ENCODE assay signal across 16 cellular contexts in the genomic region with DNA sequence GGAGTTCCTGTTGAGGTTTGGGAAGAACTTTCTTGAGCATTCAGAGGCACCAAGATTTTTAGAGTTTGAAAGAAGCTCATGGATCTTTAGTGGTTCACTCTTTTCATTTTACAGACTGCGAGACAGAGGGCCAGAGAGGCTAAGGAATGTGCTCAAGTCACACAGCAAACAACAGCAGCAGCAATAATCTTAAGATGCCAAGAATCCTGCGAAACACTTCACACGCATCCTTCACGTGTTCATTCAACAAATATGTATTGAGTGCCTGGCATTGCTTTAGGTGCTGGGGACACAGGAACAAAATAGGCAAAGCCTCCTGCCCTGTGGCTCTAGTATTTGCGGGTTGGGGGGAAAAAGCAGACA. TPM values are rescaled to one million over a fixed set of nuclear protein-coding genes. Genes with fewer than 3 reads are reported as not detected.
DNase-seq lines count a peak whose midpoint lies in the region; ATAC-seq and TF ChIP-seq lines count a peak whose summit lies in the region.
"Had no signal": no experiment of that assay in that cellular context is flagged by ENCODE, and none has a peak within 500 bp of the region (broad histone marks: within the 10 kb centered on the region; RNA-seq: fewer than 3 reads in every experiment).

No MANE protein-coding gene starts in this region.

- H3K4me3 ChIP-seq in CD4-positive, CD25-positive, alpha-beta regulatory T cell (ENCODE audit: low read depth, low read length) = no peak overlapping the region
- H3K4me3 ChIP-seq in DND-41 (ENCODE audit: low read depth in 1 of 2, low read length in 2 of 2) (peak overlapping the region in 1 of 2 experiments; percentile 32; a peak in 2 of 4 replicates), colonic mucosa (no peak overlapping the region)
- H3K4me3 ChIP-seq in naive thymus-derived CD4-positive, alpha-beta T cell (ENCODE audit: low read length) = no peak overlapping the region
- H3K4me3 ChIP-seq: coronary artery, sigmoid colon had no signal

- H3K27ac ChIP-seq in CD4-positive, CD25-positive, alpha-beta regulatory T cell (ENCODE audit: insufficient read depth, low read length, poor library complexity, severe bottlenecking) = peak overlapping the region; percentile 15
- H3K27ac ChIP-seq in DND-41 (ENCODE audit: low read length) = peak overlapping the region; percentile 99
- no peak overlapping the region for H3K27ac ChIP-seq in naive thymus-derived CD4-positive, alpha-beta T cell (ENCODE audit: low read depth, low read length)
- H3K27ac ChIP-seq in colonic mucosa = no peak overlapping the region
- H3K27ac ChIP-seq: coronary artery, sigmoid colon had no signal

- H3K4me3 Mint-ChIP-seq in CD4-positive, CD25-positive, alpha-beta regulatory T cell = peak overlapping the region in 3 of 4 donors; percentile 14 to 76 (median 64)
- H3K4me3 Mint-ChIP-seq in activated T-helper 1 cell treated with anti-CD3 and anti-CD28 coated beads, Interleukin-12 subunit alpha, Interleukin-12 subunit beta, Interleukin-2, Interleukin-4 antibody, amounts not matched to agents 30 ng/mL and 10 ng/mL and 1 ng/mL, durations not matched to agents 14 hours and 24 hours and 36 hours = peak overlapping the region; percentile 5
- H3K4me3 Mint-ChIP-seq in naive thymus-derived CD4-positive, alpha-beta T cell = peak overlapping the region in 9 of 10 donors; percentile 48 to 73 (median 66)

- H3K36me3 ChIP-seq in CD4-positive, CD25-positive, alpha-beta regulatory T cell (ENCODE audit: control insufficient read depth, insufficient read depth, low read length) = no peaks in the 10 kb centered on the region
- no peaks in the 10 kb centered on the region for H3K36me3 ChIP-seq in DND-41 (ENCODE audit: insufficient read depth, low read length)
- H3K36me3 ChIP-seq in naive thymus-derived CD4-positive, alpha-beta T cell (ENCODE audit: control insufficient read depth in 2 of 3, insufficient read depth in 3 of 3, low read length in 3 of 3) = no peaks in the 10 kb centered on the region
- no peaks in the 10 kb centered on the region for H3K36me3 ChIP-seq in colonic mucosa
- H3K36me3 ChIP-seq: sigmoid colon had no signal

- H4K20me1 ChIP-seq in DND-41 (ENCODE audit: insufficient read depth, low read length) = no peaks in the 10 kb centered on the region

- peaks cover 5% of the 10 kb centered on the region for H3K27me3 Mint-ChIP-seq in CD4-positive, CD25-positive, alpha-beta regulatory T cell
- peaks cover 9% of the 10 kb centered on the region for H3K27me3 Mint-ChIP-seq in activated T-helper 1 cell treated with anti-CD3 and anti-CD28 coated beads, Interleukin-12 subunit alpha, Interleukin-12 subunit beta, Interleukin-2, Interleukin-4 antibody, amounts not matched to agents 30 ng/mL and 10 ng/mL and 1 ng/mL, durations not matched to agents 14 hours and 24 hours and 36 hours (ENCODE audit: insufficient read depth)
- H3K27me3 Mint-ChIP-seq in naive thymus-derived CD4-positive, alpha-beta T cell = peaks cover 0 to 4% (median 0%) of the 10 kb centered on the region in 5 donors

- H3K4me2 ChIP-seq in DND-41 (ENCODE audit: insufficient read depth, low read length) = peak overlapping the region; percentile 54

- H3K27me3 ChIP-seq in CD4-positive, CD25-positive, alpha-beta regulatory T cell (ENCODE audit: control insufficient read depth, insufficient read depth, low read length) = no peaks in the 10 kb centered on the region
- no peaks in the 10 kb centered on the region for H3K27me3 ChIP-seq in DND-41 (ENCODE audit: insufficient read depth, low read length, poor library complexity)
- no peaks in the 10 kb centered on the region for H3K27me3 ChIP-seq in naive thymus-derived CD4-positive, alpha-beta T cell (ENCODE audit: control insufficient read depth in 2 of 2, insufficient read depth in 2 of 2, low read length in 2 of 2)
- H3K27me3 ChIP-seq in colonic mucosa = no peaks in the 10 kb centered on the region
- H3K27me3 ChIP-seq: sigmoid colon had no signal

- peaks cover 26% of the 10 kb centered on the region for H3K4me1 ChIP-seq in CD4-positive, CD25-positive, alpha-beta regulatory T cell (ENCODE audit: control insufficient read depth, insufficient read depth, low read length, poor library complexity, severe bottlenecking)
- H3K4me1 ChIP-seq in DND-41 (ENCODE audit: insufficient read depth, low read length) (peaks cover 78% of the 10 kb centered on the region), colonic mucosa (peaks cover 7% of the 10 kb centered on the region)
- peaks cover 32 to 40% of the 10 kb centered on the region in 2 donors for H3K4me1 ChIP-seq in naive thymus-derived CD4-positive, alpha-beta T cell (ENCODE audit: control insufficient read depth in 2 of 2, insufficient read depth in 2 of 2, low read length in 2 of 2)

- no peaks in the 10 kb centered on the region for H3K79me2 ChIP-seq in DND-41 (ENCODE audit: insufficient read depth, low read length)

- intact Hi-C loops in activated T-helper 1 cell treated with anti-CD3 and anti-CD28 coated beads, Interleukin-12 subunit alpha, Interleukin-12 subunit beta, Interleukin-2, Interleukin-4 antibody, amounts not matched to agents 30 ng/mL and 10 ng/mL and 1 ng/mL, durations not matched to agents 14 hours and 24 hours and 36 hours (cut with micrococcal nuclease) = no loop called here
- intact Hi-C loops in naive thymus-derived CD4-positive, alpha-beta T cell (cut with micrococcal nuclease) = no loop called here
- intact Hi-C loops in colonic mucosa (cut with DNase I) = no loop called here

- no peak for DNase-seq in CD4-positive, CD25-positive, alpha-beta regulatory T cell
- DNase-seq in DND-41 (no peak), colonic mucosa (no peak), cerebellar nuclear complex (lab: John Stamatoyannopoulos, UW) (no peak), NCI-H2029 treated with DMSO at 0.1 percent for 48 hours (lab: John Stamatoyannopoulos, UW) (no peak)
- no peak for DNase-seq in activated T-helper 1 cell treated with anti-CD3 and anti-CD28 coated beads, Interleukin-12 subunit alpha, Interleukin-12 subunit beta, Interleukin-2, Interleukin-4 antibody, amounts not matched to agents 30 ng/mL and 10 ng/mL and 1 ng/mL, durations not matched to agents 14 hours and 24 hours and 36 hours (ENCODE audit: low spot score)
- no peak for DNase-seq in naive thymus-derived CD4-positive, alpha-beta T cell
- no peak for DNase-seq in activated effector memory CD4-positive, alpha-beta T cell treated with Interleukin-2 at 50 U/mL for 16 hours
- DNase-seq: IMR-90, mesenchymal stem cell, NCI-H1092 treated with DMSO at 0.1 percent for 48 hours, NCI-H226, sigmoid colon had no signal

- H3K9me3 Mint-ChIP-seq in CD4-positive, CD25-positive, alpha-beta regulatory T cell = no peaks in the 10 kb centered on the region
- no peaks in the 10 kb centered on the region for H3K9me3 Mint-ChIP-seq in activated T-helper 1 cell treated with anti-CD3 and anti-CD28 coated beads, Interleukin-12 subunit alpha, Interleukin-12 subunit beta, Interleukin-2, Interleukin-4 antibody, amounts not matched to agents 30 ng/mL and 10 ng/mL and 1 ng/mL, durations not matched to agents 14 hours and 24 hours and 36 hours
- H3K9me3 Mint-ChIP-seq in naive thymus-derived CD4-positive, alpha-beta T cell = no peaks in the 10 kb centered on the region

- POLR2A ChIA-PET in naive thymus-derived CD4-positive, alpha-beta T cell (lab: Charles Lee) = no interaction called here

- no peak for TF ChIP-seq CTCF in DND-41 (IDR thresholded peaks at IDR 0.05; ENCODE audit: borderline replicate concordance, extremely low read depth, low read length, poor library complexity, severe bottlenecking)
- TF ChIP-seq CTCF in colonic mucosa (IDR thresholded peaks at IDR 0.05) = no peak

- H3K9me3 ChIP-seq in CD4-positive, CD25-positive, alpha-beta regulatory T cell (ENCODE audit: control insufficient read depth in 2 of 2, low read length in 2 of 2) = no peaks in the 10 kb centered on the region
- no peaks in the 10 kb centered on the region for H3K9me3 ChIP-seq in DND-41 (ENCODE audit: insufficient read depth, low read length, severe bottlenecking)
- H3K9me3 ChIP-seq in naive thymus-derived CD4-positive, alpha-beta T cell (ENCODE audit: control insufficient read depth in 2 of 3, low read length in 3 of 3) = no peaks in the 10 kb centered on the region
- H3K9me3 ChIP-seq in colonic mucosa = no peaks in the 10 kb centered on the region
- H3K9me3 ChIP-seq: sigmoid colon had no signal

- peak overlapping the region; percentile 53 to 91 (median 89) for H3K27ac Mint-ChIP-seq in CD4-positive, CD25-positive, alpha-beta regulatory T cell
- peak overlapping the region; percentile 87 for H3K27ac Mint-ChIP-seq in activated T-helper 1 cell treated with anti-CD3 and anti-CD28 coated beads, Interleukin-12 subunit alpha, Interleukin-12 subunit beta, Interleukin-2, Interleukin-4 antibody, amounts not matched to agents 30 ng/mL and 10 ng/mL and 1 ng/mL, durations not matched to agents 14 hours and 24 hours and 36 hours
- peak overlapping the region; percentile 42 to 90 (median 64) for H3K27ac Mint-ChIP-seq in naive thymus-derived CD4-positive, alpha-beta T cell

- H3K36me3 Mint-ChIP-seq in CD4-positive, CD25-positive, alpha-beta regulatory T cell = no peaks in the 10 kb centered on the region
- H3K36me3 Mint-ChIP-seq in activated T-helper 1 cell treated with anti-CD3 and anti-CD28 coated beads, Interleukin-12 subunit alpha, Interleukin-12 subunit beta, Interleukin-2, Interleukin-4 antibody, amounts not matched to agents 30 ng/mL and 10 ng/mL and 1 ng/mL, durations not matched to agents 14 hours and 24 hours and 36 hours (ENCODE audit: low read depth) = peaks cover 2% of the 10 kb centered on the region
- H3K36me3 Mint-ChIP-seq in naive thymus-derived CD4-positive, alpha-beta T cell = no peaks in the 10 kb centered on the region

- H3K9ac ChIP-seq in DND-41 (ENCODE audit: low read depth, low read length) (peak overlapping the region; percentile 58), colonic mucosa (ENCODE audit: low read depth in 2 of 2, low read length in 2 of 2) (no peak overlapping the region)

- H3K4me1 Mint-ChIP-seq in CD4-positive, CD25-positive, alpha-beta regulatory T cell = peaks cover 13 to 53% (median 27%) of the 10 kb centered on the region in 4 donors
- peaks cover 60% of the 10 kb centered on the region for H3K4me1 Mint-ChIP-seq in activated T-helper 1 cell treated with anti-CD3 and anti-CD28 coated beads, Interleukin-12 subunit alpha, Interleukin-12 subunit beta, Interleukin-2, Interleukin-4 antibody, amounts not matched to agents 30 ng/mL and 10 ng/mL and 1 ng/mL, durations not matched to agents 14 hours and 24 hours and 36 hours (ENCODE audit: low read depth)
- H3K4me1 Mint-ChIP-seq in naive thymus-derived CD4-positive, alpha-beta T cell = peaks cover 44 to 56% (median 49%) of the 10 kb centered on the region in 7 donors

- H2AFZ ChIP-seq in DND-41 (ENCODE audit: low read depth, low read length) = peak overlapping the region; percentile 16; the same call in 1 of the 2 replicates

- no peak for ATAC-seq in CD4-positive, CD25-positive, alpha-beta regulatory T cell (ENCODE audit: low read depth in 2 of 2)
- no peak for ATAC-seq in DND-41 (ENCODE audit: insufficient read depth, low read depth)
- ATAC-seq in naive thymus-derived CD4-positive, alpha-beta T cell = no peak

- CTCF ChIA-PET in naive thymus-derived CD4-positive, alpha-beta T cell (lab: Charles Lee) = interaction anchor here (0.7 to 3.2 kb wide), 3 partner anchors 10 to 17 kb away, joined by 3 to 18 read pairs (median 7); no protein-coding TSS in a partner anchor

RNA-seq across cellular contexts. Expression of a gene that starts 1.0 kb away (rescaled TPM):
- 3.4 TPM for total RNA-seq in CD4-positive, CD25-positive, alpha-beta regulatory T cell
- 1 to 10 TPM in 2 of 4 donors, under 1 TPM in 2; 0.57 to 1.4 (median 1.1) TPM for polyA plus RNA-seq in CD4-positive, CD25-positive, alpha-beta regulatory T cell
- total RNA-seq in activated T-helper 1 cell treated with anti-CD3 and anti-CD28 coated beads, Interleukin-12 subunit alpha, Interleukin-12 subunit beta, Interleukin-2, Interleukin-4 antibody, amounts not matched to agents 30 ng/mL and 10 ng/mL and 1 ng/mL, durations not matched to agents 14 hours and 24 hours and 36 hours = 1.2 and 1.5 TPM in 2 replicates
- total RNA-seq in naive thymus-derived CD4-positive, alpha-beta T cell = 1 to 10 TPM; 2.4 to 4.1 (median 3.1) TPM
- under 1 TPM; 0.47 to 0.66 TPM for polyA plus RNA-seq in naive thymus-derived CD4-positive, alpha-beta T cell
- 1 to 10 TPM; 1.5 to 1.6 TPM for total RNA-seq in colonic mucosa
- total RNA-seq: IMR-90, osteoblast, sigmoid colon had no signal
- polyA plus RNA-seq: BJ, IMR-90 had no signal

RNA-seq across cellular contexts. Expression of a gene that starts 53.7 kb away (rescaled TPM):
- not detected for total RNA-seq in CD4-positive, CD25-positive, alpha-beta regulatory T cell
- not detected for polyA plus RNA-seq in CD4-positive, CD25-positive, alpha-beta regulatory T cell
- not detected in 2 replicates for total RNA-seq in activated T-helper 1 cell treated with anti-CD3 and anti-CD28 coated beads, Interleukin-12 subunit alpha, Interleukin-12 subunit beta, Interleukin-2, Interleukin-4 antibody, amounts not matched to agents 30 ng/mL and 10 ng/mL and 1 ng/mL, durations not matched to agents 14 hours and 24 hours and 36 hours
- 1 to 10 TPM in 1 of 5 experiments, under 1 TPM in 2, not detected in 2; 0.10 to 5.4 (median 0.98) TPM for total RNA-seq in naive thymus-derived CD4-positive, alpha-beta T cell
- polyA plus RNA-seq in naive thymus-derived CD4-positive, alpha-beta T cell = not detected
- 10 to 100 TPM in 1 of 2 donors, 1 to 10 TPM in 1; 6.4 to 29.8 TPM for total RNA-seq in colonic mucosa
- total RNA-seq: IMR-90, osteoblast had no signal
- polyA plus RNA-seq: BJ had no signal

RNA-seq across cellular contexts. Expression of a gene that starts 56.0 kb away (rescaled TPM):
- 661 TPM for total RNA-seq in CD4-positive, CD25-positive, alpha-beta regulatory T cell
- 100 to 1,000 TPM; 572 to 666 (median 631) TPM for polyA plus RNA-seq in CD4-positive, CD25-positive, alpha-beta regulatory T cell
- total RNA-seq in activated T-helper 1 cell treated with anti-CD3 and anti-CD28 coated beads, Interleukin-12 subunit alpha, Interleukin-12 subunit beta, Interleukin-2, Interleukin-4 antibody, amounts not matched to agents 30 ng/mL and 10 ng/mL and 1 ng/mL, durations not matched to agents 14 hours and 24 hours and 36 hours = 87.8 and 88.3 TPM in 2 replicates
- total RNA-seq in naive thymus-derived CD4-positive, alpha-beta T cell = 100 to 1,000 TPM; 154 to 300 (median 184) TPM
- polyA plus RNA-seq in naive thymus-derived CD4-positive, alpha-beta T cell = 100 to 1,000 TPM in 1 of 2 donors, 10 to 100 TPM in 1; 85.2 to 163 TPM
- 1 to 10 TPM; 4.4 to 9.8 TPM for total RNA-seq in colonic mucosa
- total RNA-seq: IMR-90 had no signal
- polyA plus RNA-seq: BJ had no signal

Comparison
In these comparisons a context has a peak if more than half of its experiments do, and no peak if none do; other contexts are left out.
1. H3K27ac ChIP-seq: peak in CD4-positive, CD25-positive, alpha-beta regulatory T cell (single experiment) and DND-41 (single experiment); none in naive thymus-derived CD4-positive, alpha-beta T cell (single experiment) and colonic mucosa (single experiment).
2. H3K4me3 Mint-ChIP-seq: peak in every context shown above with its lines; median percentile 66 in naive thymus-derived CD4-positive, alpha-beta T cell; 64 in CD4-positive, CD25-positive, alpha-beta regulatory T cell; 5 in activated T-helper 1 cell treated with anti-CD3 and anti-CD28 coated beads, Interleukin-12 subunit alpha, Interleukin-12 subunit beta, Interleukin-2, Interleukin-4 antibody, amounts not matched to agents 30 ng/mL and 10 ng/mL and 1 ng/mL, durations not matched to agents 14 hours and 24 hours and 36 hours.
3. Peak in every context shown above with its lines, with median percentiles within 50 percentile points of each other: H3K27ac Mint-ChIP-seq.